Comparison of ENCODE assay signal across 24 cellular contexts in the genomic region with DNA sequence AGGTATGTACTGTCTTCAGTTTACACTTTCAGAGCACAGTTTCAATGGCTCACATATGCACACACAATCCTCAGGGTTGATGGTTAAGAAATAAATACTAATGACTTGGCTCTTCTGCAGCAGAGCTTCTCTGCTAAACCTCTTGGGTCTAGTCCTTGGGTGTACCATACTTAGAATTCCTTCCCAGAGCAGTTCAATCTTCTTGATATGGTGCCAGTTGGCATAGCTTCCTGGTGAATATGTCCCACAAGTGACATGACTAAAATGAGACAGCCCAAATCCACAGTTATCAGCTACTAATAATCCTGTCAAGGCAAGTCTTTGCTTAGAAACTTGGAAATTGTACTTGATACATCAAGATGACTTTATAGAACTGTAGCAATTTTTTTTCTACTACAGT.
DNase-seq lines count a peak whose midpoint lies in the region; ATAC-seq and TF ChIP-seq lines count a peak whose summit lies in the region.
"Had no signal": no experiment of that assay in that cellular context is flagged by ENCODE, and none has a peak within 500 bp of the region (broad histone marks: within the 10 kb centered on the region; RNA-seq: fewer than 3 reads in every experiment).

No MANE protein-coding gene starts in this region.

- H3K23ac ChIP-seq in mesendoderm (ENCODE audit: low read length): no peak overlapping the region

- H4K20me1 ChIP-seq in SK-N-SH (ENCODE audit: insufficient read depth): no peaks in the 10 kb centered on the region

- H3K79me2 ChIP-seq in SK-N-SH (ENCODE audit: insufficient read depth) (no peaks in the 10 kb centered on the region), mesendoderm (ENCODE audit: control insufficient read depth, insufficient read depth, low read length) (no peaks in the 10 kb centered on the region)

- CTCF ChIA-PET in SK-N-SH (lab: Yijun Ruan, JAX): interaction anchor here (1.1 kb wide), 1 partner anchor 104 kb away, joined by 3 read pairs; no protein-coding TSS in a partner anchor

- intact Hi-C loops in right lobe of liver (cut with DNase I): no loop called here

- H4K8ac ChIP-seq in mesendoderm (ENCODE audit: low read depth, low read length): no peak overlapping the region

- ATAC-seq in right lobe of liver: no peak
- ATAC-seq: CD8-positive, alpha-beta T cell; GM12878; GM23338; naive thymus-derived CD4-positive, alpha-beta T cell; stimulated activated memory B cell treated with anti-CD40 and anti-IgM and Interleukin-4, amounts not matched to agents 10 μg/mL and 1 μg/mL and 100 μg/mL, for 72 hours had no signal

- TF ChIP-seq EP300 in SK-N-SH (IDR thresholded peaks at IDR 0.05; ENCODE audit: borderline replicate concordance in 1 of 2, low read depth in 1 of 2, low read length in 1 of 2): peak in 1 of 2 experiments; percentile 64; a peak in 1 of 4 replicates

- no peak for TF ChIP-seq POLR2A in right lobe of liver (IDR thresholded peaks at IDR 0.05)

- H3K27ac ChIP-seq in SK-N-SH (ENCODE audit: low read depth in 2 of 2, low read length in 1 of 2): peak overlapping the region in 1 of 2 experiments; percentile 20; a peak in 2 of 4 replicates
- H3K27ac ChIP-seq in mesendoderm (ENCODE audit: low read depth, low read length): no peak overlapping the region
- H3K27ac ChIP-seq in right lobe of liver: no peak overlapping the region
- H3K27ac ChIP-seq: esophagus squamous epithelium, HL-60, lower lobe of right lung, SJSA1, spleen, upper lobe of left lung had no signal

- no peak overlapping the region for H3K9ac ChIP-seq in SK-N-SH
- no peak overlapping the region for H3K9ac ChIP-seq in mesendoderm (ENCODE audit: low read length)

- no peak overlapping the region for H2AK5ac ChIP-seq in mesendoderm (ENCODE audit: low read length)

- H3K9me2 ChIP-seq in SK-N-SH: no peaks in the 10 kb centered on the region

- H2BK5ac ChIP-seq in mesendoderm (ENCODE audit: low read length): no peak overlapping the region

- H3K4me2 ChIP-seq in SK-N-SH: no peak overlapping the region; the same call in 1 of the 2 replicates
- H3K4me2 ChIP-seq in mesendoderm (ENCODE audit: low read length): no peak overlapping the region
- H3K4me2 ChIP-seq: GM23338 had no signal

- H3K79me1 ChIP-seq in mesendoderm (ENCODE audit: low read length): no peaks in the 10 kb centered on the region

- no peaks in the 10 kb centered on the region for H3K9me3 ChIP-seq in SK-N-SH
- no peaks in the 10 kb centered on the region for H3K9me3 ChIP-seq in right lobe of liver
- H3K9me3 ChIP-seq: esophagus squamous epithelium, lower lobe of right lung, SJSA1, spleen, upper lobe of left lung had no signal

- H2BK120ac ChIP-seq in mesendoderm (ENCODE audit: low read depth, low read length): no peak overlapping the region

- no peak overlapping the region for H2BK15ac ChIP-seq in mesendoderm (replicated peaks; ENCODE audit: low read depth)

- no peak overlapping the region for H4K5ac ChIP-seq in mesendoderm (ENCODE audit: low read length)

- TF ChIP-seq CTCF in SK-N-SH (IDR thresholded peaks at IDR 0.05) (no peak), fibroblast of mammary gland (conservative IDR thresholded peaks at IDR 0.05; ENCODE audit: control insufficient read depth, insufficient read depth, low read depth, low read length) (no peak), right lobe of liver (IDR thresholded peaks at IDR 0.05) (no peak)

- peak; percentile 90 for DNase-seq in GM04503 (ENCODE audit: low read depth)
- no peak for DNase-seq in SK-N-SH
- peak; percentile 41 for DNase-seq in fibroblast of mammary gland (ENCODE audit: low read depth)
- peak; percentile 50 for DNase-seq in renal cortical epithelial cell (ENCODE audit: low read depth)
- no peak for DNase-seq in mesendoderm
- no peak for DNase-seq in NCI-H146 treated with DMSO at 0.1 percent for 48 hours (lab: John Stamatoyannopoulos, UW; ENCODE audit: unreplicated experiment)
- no peak for DNase-seq in right lobe of liver
- no peak for DNase-seq in OCI-M2 (lab: John Stamatoyannopoulos, UW; ENCODE audit: unreplicated experiment)
- DNase-seq: activated CD4-positive, alpha-beta T cell treated with anti-CD3 and anti-CD28 coated beads for 48 hours; activated naive CD4-positive, alpha-beta T cell treated with anti-CD3 and anti-CD28 coated beads for 36 hours; CD8-positive, alpha-beta T cell; esophagus squamous epithelium; lower lobe of right lung; naive thymus-derived CD4-positive, alpha-beta T cell; NCI-H187; NCI-H510A; spleen; T-helper 9 cell; upper lobe of left lung had no signal

- no peak overlapping the region for H3K56ac ChIP-seq in mesendoderm (ENCODE audit: low read length)

- H3K27me3 ChIP-seq in SK-N-SH (ENCODE audit: insufficient read depth) (no peaks in the 10 kb centered on the region), mesendoderm (ENCODE audit: insufficient read depth, low read length, poor library complexity) (no peaks in the 10 kb centered on the region), right lobe of liver (no peaks in the 10 kb centered on the region)
- H3K27me3 ChIP-seq: esophagus squamous epithelium, SJSA1, spleen, upper lobe of left lung had no signal

- H3K18ac ChIP-seq in mesendoderm (ENCODE audit: low read length): no peak overlapping the region

- peaks cover 16% of the 10 kb centered on the region for H3F3A ChIP-seq in SK-N-SH (replicated peaks; ENCODE audit: insufficient read depth)

- peaks cover 0 to 39% of the 10 kb centered on the region in 2 experiments; a peak in 2 of 4 replicates for H3K4me1 ChIP-seq in SK-N-SH (ENCODE audit: control insufficient read depth in 1 of 2, insufficient read depth in 2 of 2, low read depth in 1 of 2, low read length in 1 of 2)
- H3K4me1 ChIP-seq in mesendoderm (ENCODE audit: control insufficient read depth, low read depth, low read length): no peaks in the 10 kb centered on the region
- no peaks in the 10 kb centered on the region for H3K4me1 ChIP-seq in right lobe of liver
- H3K4me1 ChIP-seq: esophagus squamous epithelium, lower lobe of right lung, spleen, upper lobe of left lung had no signal

- H3K36me3 ChIP-seq in SK-N-SH (replicated peaks in 1 of 2; ENCODE audit: control insufficient read depth in 1 of 2, insufficient read depth in 2 of 2, low read length in 1 of 2) (no peaks in the 10 kb centered on the region), mesendoderm (ENCODE audit: control insufficient read depth, insufficient read depth, low read length) (no peaks in the 10 kb centered on the region), right lobe of liver (no peaks in the 10 kb centered on the region)
- H3K36me3 ChIP-seq: esophagus squamous epithelium, lower lobe of right lung, SJSA1, spleen, upper lobe of left lung had no signal

- H3K4ac ChIP-seq in mesendoderm (ENCODE audit: low read depth, low read length): no peak overlapping the region

- H3K4me3 ChIP-seq in SK-N-SH (ENCODE audit: low read depth in 2 of 2, low read length in 1 of 2) (no peak overlapping the region), fibroblast of mammary gland (ENCODE audit: control insufficient read depth, low read depth, low read length) (no peak overlapping the region), mesendoderm (ENCODE audit: low read length) (no peak overlapping the region), right lobe of liver (no peak overlapping the region)
- H3K4me3 ChIP-seq: esophagus squamous epithelium, GM12878, GM23338, lower lobe of right lung, SJSA1, spleen, upper lobe of left lung had no signal

- POLR2A ChIA-PET in SK-N-SH (lab: Yijun Ruan, JAX): no interaction called here

- no peak for TF ChIP-seq RAD21 in SK-N-SH (IDR thresholded peaks at IDR 0.05; ENCODE audit: low read length)

- H2AFZ ChIP-seq in SK-N-SH (ENCODE audit: low read depth): no peak overlapping the region
- H2AFZ ChIP-seq: GM23338 had no signal

TF ChIP-seq in SK-N-SH, 30 proteins besides CTCF, POLR2A, EP300 and RAD21 (continues in another document):
- TF ChIP-seq TEAD4 (IDR thresholded peaks at IDR 0.05; ENCODE audit: borderline replicate concordance, insufficient read depth) (0 out of 2 replicates have a peak, but pooled peaks have one; percentile 66), NFIC (IDR thresholded peaks at IDR 0.05; ENCODE audit: borderline replicate concordance) (peak; percentile 92), SIN3A (IDR thresholded peaks at IDR 0.05; ENCODE audit: borderline replicate concordance, low read depth, low read length) (no peak), MXI1 (IDR thresholded peaks at IDR 0.05; ENCODE audit: low read depth, low read length) (no peak), CHD2 (IDR thresholded peaks at IDR 0.05; ENCODE audit: low read length, partially characterized antibody) (no peak), TCF12 (IDR thresholded peaks at IDR 0.05) (peak; percentile 67), ELF1 (IDR thresholded peaks at IDR 0.05) (no peak), EZH2phosphoT487 (IDR thresholded peaks at IDR 0.05; ENCODE audit: borderline replicate concordance, low read depth) (no peak), RCOR1 (IDR thresholded peaks at IDR 0.05; ENCODE audit: low read length) (no peak), FOSL2 (IDR thresholded peaks at IDR 0.05; ENCODE audit: borderline replicate concordance, low read depth) (peak; percentile 38; the same call in 1 of the 2 replicates)
- TF ChIP-seq, protein P1, sequence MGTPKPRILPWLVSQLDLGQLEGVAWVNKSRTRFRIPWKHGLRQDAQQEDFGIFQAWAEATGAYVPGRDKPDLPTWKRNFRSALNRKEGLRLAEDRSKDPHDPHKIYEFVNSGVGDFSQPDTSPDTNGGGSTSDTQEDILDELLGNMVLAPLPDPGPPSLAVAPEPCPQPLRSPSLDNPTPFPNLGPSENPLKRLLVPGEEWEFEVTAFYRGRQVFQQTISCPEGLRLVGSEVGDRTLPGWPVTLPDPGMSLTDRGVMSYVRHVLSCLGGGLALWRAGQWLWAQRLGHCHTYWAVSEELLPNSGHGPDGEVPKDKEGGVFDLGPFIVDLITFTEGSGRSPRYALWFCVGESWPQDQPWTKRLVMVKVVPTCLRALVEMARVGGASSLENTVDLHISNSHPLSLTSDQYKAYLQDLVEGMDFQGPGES (IDR thresholded peaks at IDR 0.05; ENCODE audit: low read depth, low read length): no peak
- TF ChIP-seq, protein P2, sequence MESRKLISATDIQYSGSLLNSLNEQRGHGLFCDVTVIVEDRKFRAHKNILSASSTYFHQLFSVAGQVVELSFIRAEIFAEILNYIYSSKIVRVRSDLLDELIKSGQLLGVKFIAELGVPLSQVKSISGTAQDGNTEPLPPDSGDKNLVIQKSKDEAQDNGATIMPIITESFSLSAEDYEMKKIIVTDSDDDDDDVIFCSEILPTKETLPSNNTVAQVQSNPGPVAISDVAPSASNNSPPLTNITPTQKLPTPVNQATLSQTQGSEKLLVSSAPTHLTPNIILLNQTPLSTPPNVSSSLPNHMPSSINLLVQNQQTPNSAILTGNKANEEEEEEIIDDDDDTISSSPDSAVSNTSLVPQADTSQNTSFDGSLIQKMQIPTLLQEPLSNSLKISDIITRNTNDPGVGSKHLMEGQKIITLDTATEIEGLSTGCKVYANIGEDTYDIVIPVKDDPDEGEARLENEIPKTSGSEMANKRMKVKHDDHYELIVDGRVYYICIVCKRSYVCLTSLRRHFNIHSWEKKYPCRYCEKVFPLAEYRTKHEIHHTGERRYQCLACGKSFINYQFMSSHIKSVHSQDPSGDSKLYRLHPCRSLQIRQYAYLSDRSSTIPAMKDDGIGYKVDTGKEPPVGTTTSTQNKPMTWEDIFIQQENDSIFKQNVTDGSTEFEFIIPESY (IDR thresholded peaks at IDR 0.05; ENCODE audit: borderline replicate concordance, low read depth): no peak

Comparison
In these comparisons a context has a peak if more than half of its experiments do, and no peak if none do; other contexts are left out.
1. DNase-seq: peak in GM04503 (single experiment), fibroblast of mammary gland (single experiment) and renal cortical epithelial cell (single experiment); none in SK-N-SH (single experiment), mesendoderm (single experiment), NCI-H146 treated with DMSO at 0.1 percent for 48 hours (single experiment), right lobe of liver (0 of 3) and OCI-M2 (single experiment).